ENCODE assay signal across 22 cellular contexts in genomic region chr3:57939776-57940175, GRCh38.
DNase-seq lines count a peak whose midpoint lies in the region; ATAC-seq, FAIRE-seq and TF ChIP-seq lines count a peak whose summit lies in the region.
"Had no signal": no experiment of that assay in that cellular context is flagged by ENCODE, and none has a peak within 500 bp of the region (broad histone marks: within the 10 kb centered on the region; RNA-seq: fewer than 3 reads in every experiment).

No MANE protein-coding gene starts in this region.

- H3K79me1 ChIP-seq in neuronal stem cell (ENCODE audit: low read depth, low read length) = no peaks in the 10 kb centered on the region

- H4K91ac ChIP-seq in neuronal stem cell (ENCODE audit: low read depth, low read length, poor library complexity) = no peak overlapping the region

- H3K27ac ChIP-seq in right atrium auricular region = no peak overlapping the region
- H3K27ac ChIP-seq in endothelial cell of umbilical vein (ENCODE audit: insufficient read depth, low read depth, low read length) = no peak overlapping the region
- no peak overlapping the region for H3K27ac ChIP-seq in WERI-Rb-1
- H3K27ac ChIP-seq in neuronal stem cell (replicated peaks; ENCODE audit: low read length) = no peak overlapping the region
- H3K27ac ChIP-seq: GM23248 had no signal

- H3K4me1 ChIP-seq in right atrium auricular region = peaks cover 0 to 28% of the 10 kb centered on the region in 2 donors
- H3K4me1 ChIP-seq in endothelial cell of umbilical vein (ENCODE audit: control insufficient read depth, extremely low read depth, insufficient read depth, low read length) = peaks cover 7% of the 10 kb centered on the region
- H3K4me1 ChIP-seq in neuronal stem cell (ENCODE audit: control insufficient read depth in 2 of 2, insufficient read depth in 1 of 2, low read depth in 1 of 2, low read length in 2 of 2) = no peaks in the 10 kb centered on the region

- H3K79me2 ChIP-seq in endothelial cell of umbilical vein (ENCODE audit: control insufficient read depth, insufficient read depth, low read length) = no peaks in the 10 kb centered on the region

- intact Hi-C loops in left ventricle myocardium superior (cut with micrococcal nuclease) = no loop called here
- intact Hi-C loops in endothelial cell of umbilical vein (cut with micrococcal nuclease) = no loop called here

- no peak overlapping the region for H3K23ac ChIP-seq in neuronal stem cell (ENCODE audit: low read depth, low read length, poor library complexity)

- no peaks in the 10 kb centered on the region for H4K20me1 ChIP-seq in endothelial cell of umbilical vein (replicated peaks; ENCODE audit: control insufficient read depth, extremely low read depth, insufficient read depth, low read length)

- no peaks in the 10 kb centered on the region for H3K27me3 ChIP-seq in right atrium auricular region
- H3K27me3 ChIP-seq in endothelial cell of umbilical vein (ENCODE audit: control insufficient read depth in 2 of 2, insufficient read depth in 2 of 2, low read length in 2 of 2) = no peaks in the 10 kb centered on the region
- H3K27me3 ChIP-seq in WERI-Rb-1 (ENCODE audit: insufficient read depth, low read depth, severe bottlenecking) = no peaks in the 10 kb centered on the region
- no peaks in the 10 kb centered on the region for H3K27me3 ChIP-seq in neuronal stem cell (ENCODE audit: control insufficient read depth in 3 of 3, insufficient read depth in 3 of 3, low read depth in 1 of 3, low read length in 3 of 3)

- H3K4ac ChIP-seq in neuronal stem cell (ENCODE audit: low read length) = no peak overlapping the region

- no peak overlapping the region for H2BK120ac ChIP-seq in neuronal stem cell (ENCODE audit: low read depth, low read length)

- H3K4me2 ChIP-seq in endothelial cell of umbilical vein (ENCODE audit: insufficient read depth, low read length) (no peak overlapping the region), neuronal stem cell (ENCODE audit: insufficient read depth, low read length, poor library complexity, severe bottlenecking) (no peak overlapping the region)

- ATAC-seq in left ventricle myocardium superior (no peak), HG03108 (IDR thresholded peaks at IDR 0.05; ENCODE audit: unreplicated experiment) (no peak)
- ATAC-seq: K562 had no signal

- peak; percentile 24 for FAIRE-seq in endothelial cell of umbilical vein (lab: Jason Lieb, UNC)
- FAIRE-seq: A204.1, GM12891, GM19239, K562 had no signal

- CTCF ChIA-PET in endothelial cell of umbilical vein (lab: Charles Lee) = no interaction called here

- no peak overlapping the region for H3K9ac ChIP-seq in endothelial cell of umbilical vein (replicated peaks; ENCODE audit: extremely low read depth, insufficient read depth, low read length)
- no peak overlapping the region for H3K9ac ChIP-seq in neuronal stem cell (ENCODE audit: low read depth, low read length, poor library complexity)
- H3K9ac ChIP-seq: GM23248 had no signal

- TF ChIP-seq CTCF in right atrium auricular region (IDR thresholded peaks at IDR 0.05) (no peak), endothelial cell of umbilical vein (IDR thresholded peaks at IDR 0.05; ENCODE audit: extremely low read depth in 1 of 2, insufficient read depth in 1 of 2, low read depth in 1 of 2, low read length in 2 of 2) (no peak), WERI-Rb-1 (IDR thresholded peaks at IDR 0.05; ENCODE audit: low read depth, low read length) (no peak)

- TF ChIP-seq POLR2A in endothelial cell of umbilical vein (IDR thresholded peaks at IDR 0.05; ENCODE audit: low read depth, low read length) = no peak

- H2AFZ ChIP-seq in endothelial cell of umbilical vein (ENCODE audit: low read depth, low read length) (no peak overlapping the region), neuronal stem cell (ENCODE audit: low read length) (no peak overlapping the region)
- H2AFZ ChIP-seq: GM23248 had no signal

- no peak overlapping the region for H3K18ac ChIP-seq in neuronal stem cell (ENCODE audit: low read length)

- BruUV-seq in endothelial cell of umbilical vein (replicated peaks; lab: Mats Ljungman, UMichigan) = no TSS peak

- H3K36me3 ChIP-seq in right atrium auricular region = no peaks in the 10 kb centered on the region
- H3K36me3 ChIP-seq in endothelial cell of umbilical vein (ENCODE audit: control insufficient read depth in 2 of 2, extremely low read depth in 1 of 2, insufficient read depth in 2 of 2, low read length in 2 of 2) = no peaks in the 10 kb centered on the region
- H3K36me3 ChIP-seq in WERI-Rb-1 = no peaks in the 10 kb centered on the region
- peaks cover 0 to 1% of the 10 kb centered on the region in 2 donors for H3K36me3 ChIP-seq in neuronal stem cell (replicated peaks in 1 of 2; ENCODE audit: control insufficient read depth in 2 of 2, insufficient read depth in 2 of 2, low read length in 2 of 2)

- H2AK5ac ChIP-seq in neuronal stem cell (ENCODE audit: low read depth, low read length) = no peak overlapping the region

- H2BK12ac ChIP-seq in neuronal stem cell (ENCODE audit: low read length) = no peak overlapping the region

- dilution Hi-C loops in endothelial cell of umbilical vein (cut with MboI; ENCODE audit: extremely low pct_ligation_motif_present, low sequenced_read_pairs) = loop anchor here (25.0 kb wide), 1 partner anchor 98 kb away; no protein-coding TSS in a partner anchor

- POLR2A ChIA-PET in endothelial cell of umbilical vein (lab: Charles Lee) = interaction anchor here (0.6 to 0.7 kb wide), 2 partner anchors 10 to 59 kb away, joined by 3 to 8 read pairs; no protein-coding TSS in a partner anchor

- H4K8ac ChIP-seq in neuronal stem cell (ENCODE audit: low read depth, low read length) = no peak overlapping the region

- no peaks in the 10 kb centered on the region for H3K9me1 ChIP-seq in endothelial cell of umbilical vein (replicated peaks; ENCODE audit: control insufficient read depth, extremely low read depth, insufficient read depth, low read length)

- peak; percentile 50 for DNase-seq in right atrium auricular region (ENCODE audit: low spot score)
- no peak for DNase-seq in left ventricle myocardium superior
- DNase-seq in endothelial cell of umbilical vein (ENCODE audit: low read depth, low spot score) = no peak
- peak; percentile 65 for DNase-seq in mesenteric fat pad (ENCODE audit: low spot score)
- no peak for DNase-seq in NCI-H1417 treated with DMSO at 0.1 percent for 48 hours (lab: John Stamatoyannopoulos, UW)
- DNase-seq in WERI-Rb-1 = no peak
- DNase-seq in neuronal stem cell (ENCODE audit: low spot score) = no peak
- DNase-seq: CD4-positive, alpha-beta T cell; DMS153; GM23248; NCI-H1105 treated with DMSO at 0.1 percent for 48 hours; NCI-H1694 treated with DMSO at 0.1 percent for 48 hours; NCI-H226; NCI-H524; NCI-H82; OCI-M1; SHP77 had no signal

- H2BK15ac ChIP-seq in neuronal stem cell (ENCODE audit: low read length) = no peak overlapping the region

- H3K9me3 ChIP-seq in right atrium auricular region (no peaks in the 10 kb centered on the region), endothelial cell of umbilical vein (replicated peaks; ENCODE audit: control insufficient read depth, insufficient read depth, low read length) (no peaks in the 10 kb centered on the region), WERI-Rb-1 (ENCODE audit: severe bottlenecking) (no peaks in the 10 kb centered on the region), neuronal stem cell (replicated peaks in 1 of 2; ENCODE audit: control insufficient read depth in 2 of 2, insufficient read depth in 1 of 2, low read depth in 1 of 2, low read length in 2 of 2) (peaks cover 2 to 3% of the 10 kb centered on the region in 2 donors)

- H3K4me3 ChIP-seq in right atrium auricular region = no peak overlapping the region
- no peak overlapping the region for H3K4me3 ChIP-seq in endothelial cell of umbilical vein (replicated peaks in 1 of 3; ENCODE audit: insufficient read depth in 1 of 3, low read depth in 1 of 3, low read length in 3 of 3)
- no peak overlapping the region for H3K4me3 ChIP-seq in WERI-Rb-1 (ENCODE audit: low read depth, low read length)
- no peak overlapping the region for H3K4me3 ChIP-seq in neuronal stem cell (ENCODE audit: low read length in 2 of 2)
- H3K4me3 ChIP-seq: GM23248, K562 had no signal

- H3K14ac ChIP-seq in neuronal stem cell (ENCODE audit: low read length) = no peak overlapping the region

- no peak overlapping the region for H2BK5ac ChIP-seq in neuronal stem cell (ENCODE audit: low read length)

- WGBS in neuronal stem cell (ENCODE audit: extremely low coverage in 2 of 2, insufficient read length in 2 of 2, insufficient replicate concordance in 1 of 2), 2 donors = no CpG with 5 or more reads among the region's 4 CpGs

TF ChIP-seq in endothelial cell of umbilical vein, 7 proteins besides CTCF, POLR2A, EP300 and RAD21:
- no peak for TF ChIP-seq FOS (IDR thresholded peaks at IDR 0.05; ENCODE audit: borderline replicate concordance, insufficient read depth, low read length)
- no peak for TF ChIP-seq MYC (IDR thresholded peaks at IDR 0.05; ENCODE audit: low read depth, low read length)
- no peak for TF ChIP-seq EZH2 (IDR thresholded peaks at IDR 0.05; ENCODE audit: borderline replicate concordance, low read depth, low read length, severe bottlenecking)
- no peak for TF ChIP-seq GATA2 (IDR thresholded peaks at IDR 0.05; ENCODE audit: insufficient read depth, insufficient read length, low read depth, low read length)
- TF ChIP-seq, protein P1, sequence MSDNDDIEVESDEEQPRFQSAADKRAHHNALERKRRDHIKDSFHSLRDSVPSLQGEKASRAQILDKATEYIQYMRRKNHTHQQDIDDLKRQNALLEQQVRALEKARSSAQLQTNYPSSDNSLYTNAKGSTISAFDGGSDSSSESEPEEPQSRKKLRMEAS (IDR thresholded peaks at IDR 0.05; ENCODE audit: insufficient read depth, insufficient read length) = no peak
- no peak for TF ChIP-seq JUN (IDR thresholded peaks at IDR 0.05; ENCODE audit: borderline replicate concordance, insufficient read depth, insufficient read length, low read depth)
- TF ChIP-seq POLR2AphosphoS5 (IDR thresholded peaks at IDR 0.05; ENCODE audit: insufficient read depth, low read depth, low read length) = no peak

Comparison
In these comparisons a context has a peak if more than half of its experiments do, and no peak if none do; other contexts are left out.
1. DNase-seq: peak in right atrium auricular region (single experiment) and mesenteric fat pad (single experiment); none in left ventricle myocardium superior (single experiment), endothelial cell of umbilical vein (single experiment), NCI-H1417 treated with DMSO at 0.1 percent for 48 hours (single experiment), WERI-Rb-1 (single experiment) and neuronal stem cell (single experiment).